1 cellular context compared by ENCODE assay signal in the genomic region with DNA sequence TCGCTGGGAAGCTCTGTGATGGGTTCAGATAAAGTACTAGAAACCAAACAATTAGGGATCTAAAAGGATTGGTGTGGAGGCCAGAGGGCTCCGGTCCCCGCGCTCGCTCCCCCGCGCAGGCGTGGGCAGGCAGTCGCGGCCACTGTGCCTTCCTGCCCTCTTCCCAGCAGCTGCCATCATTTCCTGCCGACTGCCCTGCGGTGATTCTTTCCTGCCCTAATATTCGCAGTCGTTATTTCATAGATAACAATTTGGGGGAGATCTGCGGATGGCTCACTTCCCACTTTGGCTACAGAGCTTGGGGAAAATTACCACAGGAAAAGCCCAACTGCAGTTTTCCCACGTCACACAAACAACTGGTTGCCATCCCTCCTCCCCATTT.
TF ChIP-seq lines count a peak whose summit lies in the region.

No MANE protein-coding gene starts in this region.

TF ChIP-seq in H1, 55 proteins besides CTCF, POLR2A, EP300 and RAD21 (continued from another document):
- peak; percentile 52 for TF ChIP-seq KDM4A (IDR thresholded peaks at IDR 0.05; ENCODE audit: low read depth, low read length, severe bottlenecking)
